In the genomic region with DNA sequence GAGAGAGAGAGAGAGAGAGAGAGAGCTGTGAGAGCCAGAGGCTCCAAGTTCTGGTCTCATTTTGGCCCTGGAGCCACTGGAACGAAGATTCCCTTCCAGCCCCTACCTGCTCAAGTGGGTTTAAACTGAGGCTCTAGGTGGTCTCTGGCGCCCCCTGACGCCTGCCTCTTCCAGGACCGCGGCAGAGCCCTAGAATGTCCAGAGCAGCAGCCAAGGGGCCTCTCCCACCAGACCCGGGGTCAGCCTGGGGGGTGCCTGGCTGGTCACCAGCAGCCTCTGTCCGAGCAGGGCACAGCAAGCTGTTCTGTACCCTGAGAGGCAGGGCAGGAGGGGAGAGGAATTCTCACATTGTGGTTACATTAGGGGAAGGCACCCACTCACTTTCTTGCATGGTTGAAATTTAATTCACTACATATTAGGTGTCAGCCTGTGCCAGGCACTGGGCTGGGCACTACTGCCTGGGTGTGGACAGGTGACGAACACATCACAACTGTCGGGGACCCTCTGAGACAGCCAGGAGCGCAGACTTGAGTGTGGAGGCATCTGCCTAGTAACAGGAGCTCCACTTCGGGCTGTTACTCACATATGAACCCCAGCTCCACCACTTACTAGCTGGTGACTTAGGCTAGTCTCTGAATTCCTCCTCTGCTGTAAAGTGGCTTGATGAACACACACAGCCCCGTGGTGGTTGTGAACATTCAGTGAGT, we compare ENCODE assay signal across 8 cellular contexts. TPM values are rescaled to one million over a fixed set of nuclear protein-coding genes. Genes with fewer than 3 reads are reported as not detected.
DNase-seq lines count a peak whose midpoint lies in the region; ATAC-seq, FAIRE-seq and TF ChIP-seq lines count a peak whose summit lies in the region.

No MANE protein-coding gene starts in this region.

- CTCF ChIA-PET in WTC11 (lab: Charles Lee), result interaction anchor here (0.6 to 2.7 kb wide), 6 partner anchors 12 to 237 kb away, joined by 3 to 8 read pairs (median 4); no protein-coding TSS in a partner anchor
- CTCF ChIA-PET in T-cell (lab: Charles Lee), result no interaction called here

- H3K4me1 Mint-ChIP-seq in WTC11 (peaks cover 12% of the 10 kb centered on the region), T-cell (no peaks in the 10 kb centered on the region)
- no peaks in the 10 kb centered on the region for H3K4me1 Mint-ChIP-seq in stimulated activated effector memory CD8-positive, alpha-beta T cell treated with anti-CD3 and anti-CD28 coated beads, Interleukin-12 subunit alpha, Interleukin-12 subunit beta, amount 100 ng/mL, for 72 hours

- DNase-seq in activated CD4-positive, alpha-beta T cell treated with anti-CD3 and anti-CD28 coated beads for 48 hours, result peak; percentile 15
- no peak for DNase-seq in activated CD4-positive, alpha-beta T cell treated with anti-CD3 and anti-CD28 coated beads for 4 hours
- DNase-seq in WTC11 (ENCODE audit: low spot score) (peak; percentile 72), left ventricle myocardium inferior (no peak), T-cell (no peak), GM12892 (ENCODE audit: insufficient read length) (no peak)
- DNase-seq in stimulated activated effector memory CD8-positive, alpha-beta T cell treated with anti-CD3 and anti-CD28 coated beads, Interleukin-12 subunit alpha, Interleukin-12 subunit beta, amount 100 ng/mL, for 72 hours (ENCODE audit: low spot score in 2 of 2), result peak in 1 of 2 donors; percentile 48

- intact Hi-C loops in left ventricle myocardium inferior (cut with micrococcal nuclease), result loop anchor here (5.0 kb wide), 1 partner anchor 226 kb away; no protein-coding TSS in a partner anchor

- no peaks in the 10 kb centered on the region for H3K27me3 Mint-ChIP-seq in WTC11 (ENCODE audit: low read depth)
- no peaks in the 10 kb centered on the region for H3K27me3 Mint-ChIP-seq in T-cell

- H3K9me3 ChIP-seq in left ventricle myocardium inferior (replicated peaks), result peaks cover 8% of the 10 kb centered on the region

- peak; percentile 55 for TF ChIP-seq CTCF in WTC11 (IDR thresholded peaks at IDR 0.05)
- TF ChIP-seq CTCF in left ventricle myocardium inferior (IDR thresholded peaks at IDR 0.05; ENCODE audit: borderline replicate concordance), result peak; percentile 77

- H3K4me3 ChIP-seq in left ventricle myocardium inferior, result no peak overlapping the region

- no peak overlapping the region for H3K4me3 Mint-ChIP-seq in WTC11
- no peak overlapping the region for H3K4me3 Mint-ChIP-seq in stimulated activated effector memory CD8-positive, alpha-beta T cell treated with anti-CD3 and anti-CD28 coated beads, Interleukin-12 subunit alpha, Interleukin-12 subunit beta, amount 100 ng/mL, for 72 hours
- no peak overlapping the region for H3K4me3 Mint-ChIP-seq in T-cell

- H3K36me3 ChIP-seq in left ventricle myocardium inferior, result peaks cover 37% of the 10 kb centered on the region

- POLR2A ChIA-PET in WTC11 (lab: Charles Lee) (interaction anchor here (0.7 kb wide), 1 partner anchor 222 kb away, joined by 3 read pairs; no protein-coding TSS in a partner anchor), T-cell (lab: Charles Lee) (no interaction called here)

- H3K27me3 ChIP-seq in left ventricle myocardium inferior (ENCODE audit: low read depth), result peaks cover 4% of the 10 kb centered on the region

- H3K9me3 Mint-ChIP-seq in WTC11 (no peaks in the 10 kb centered on the region), T-cell (no peaks in the 10 kb centered on the region)
- no peaks in the 10 kb centered on the region for H3K9me3 Mint-ChIP-seq in stimulated activated effector memory CD8-positive, alpha-beta T cell treated with anti-CD3 and anti-CD28 coated beads, Interleukin-12 subunit alpha, Interleukin-12 subunit beta, amount 100 ng/mL, for 72 hours

- FAIRE-seq in GM12892 (lab: Jason Lieb, UNC), result no peak

- ATAC-seq in WTC11, result peak; percentile 71
- ATAC-seq in stimulated activated effector memory CD8-positive, alpha-beta T cell treated with anti-CD3 and anti-CD28 coated beads, Interleukin-12 subunit alpha, Interleukin-12 subunit beta, amount 100 ng/mL, for 72 hours, result peak; percentile 11
- ATAC-seq in T-cell (replicated peaks in 1 of 4), result no peak
- ATAC-seq in HG02623 (IDR thresholded peaks at IDR 0.05; ENCODE audit: unreplicated experiment), result no peak

- peaks cover 17% of the 10 kb centered on the region for H3K36me3 Mint-ChIP-seq in WTC11
- H3K36me3 Mint-ChIP-seq in stimulated activated effector memory CD8-positive, alpha-beta T cell treated with anti-CD3 and anti-CD28 coated beads, Interleukin-12 subunit alpha, Interleukin-12 subunit beta, amount 100 ng/mL, for 72 hours, result no peaks in the 10 kb centered on the region
- H3K36me3 Mint-ChIP-seq in T-cell, result no peaks in the 10 kb centered on the region

- H3K27ac ChIP-seq in left ventricle myocardium inferior (replicated peaks), result no peak overlapping the region

- no peak overlapping the region for H3K27ac Mint-ChIP-seq in WTC11
- no peak overlapping the region for H3K27ac Mint-ChIP-seq in stimulated activated effector memory CD8-positive, alpha-beta T cell treated with anti-CD3 and anti-CD28 coated beads, Interleukin-12 subunit alpha, Interleukin-12 subunit beta, amount 100 ng/mL, for 72 hours
- H3K27ac Mint-ChIP-seq in T-cell, result no peak overlapping the region

- no peak for TF ChIP-seq POLR2A in GM12892 (IDR thresholded peaks at IDR 0.05; ENCODE audit: low read depth, low read length)

- H3K4me1 ChIP-seq in left ventricle myocardium inferior, result peaks cover 3% of the 10 kb centered on the region

TF ChIP-seq in WTC11, 78 proteins besides CTCF, POLR2A, EP300 and RAD21:
- TF ChIP-seq, protein P1, sequence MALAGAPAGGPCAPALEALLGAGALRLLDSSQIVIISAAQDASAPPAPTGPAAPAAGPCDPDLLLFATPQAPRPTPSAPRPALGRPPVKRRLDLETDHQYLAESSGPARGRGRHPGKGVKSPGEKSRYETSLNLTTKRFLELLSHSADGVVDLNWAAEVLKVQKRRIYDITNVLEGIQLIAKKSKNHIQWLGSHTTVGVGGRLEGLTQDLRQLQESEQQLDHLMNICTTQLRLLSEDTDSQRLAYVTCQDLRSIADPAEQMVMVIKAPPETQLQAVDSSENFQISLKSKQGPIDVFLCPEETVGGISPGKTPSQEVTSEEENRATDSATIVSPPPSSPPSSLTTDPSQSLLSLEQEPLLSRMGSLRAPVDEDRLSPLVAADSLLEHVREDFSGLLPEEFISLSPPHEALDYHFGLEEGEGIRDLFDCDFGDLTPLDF (CRISPR knock-in tag; IDR thresholded peaks at IDR 0.05), result no peak
- no peak for TF ChIP-seq ESRRA (CRISPR knock-in tag; IDR thresholded peaks at IDR 0.05; ENCODE audit: borderline replicate concordance)
- no peak for TF ChIP-seq SOX15 (CRISPR knock-in tag; IDR thresholded peaks at IDR 0.05)
- no peak for TF ChIP-seq EMX1 (CRISPR knock-in tag; IDR thresholded peaks at IDR 0.05)

RNA-seq across cellular contexts. Expression of a gene that starts 44.5 kb away (rescaled TPM):
- total RNA-seq in WTC11 (2021) (3.3 to 3.6 TPM (median 3.5 TPM) in 3 replicates), left ventricle myocardium inferior (not detected), T-cell (1 to 10 TPM in 3 of 5 donors, not detected in 2; 2.2 to 3.3 (median 3.0) TPM)
- not detected for polyA plus RNA-seq in GM12892 (2012; ENCODE audit: missing spikeins)

Comparison
In these comparisons a context has a peak if more than half of its experiments do, and no peak if none do; other contexts are left out.
1. DNase-seq: peak in activated CD4-positive, alpha-beta T cell treated with anti-CD3 and anti-CD28 coated beads for 48 hours (single experiment) and WTC11 (single experiment); none in activated CD4-positive, alpha-beta T cell treated with anti-CD3 and anti-CD28 coated beads for 4 hours (0 of 2), left ventricle myocardium inferior (single experiment), T-cell (0 of 34) and GM12892 (single experiment).
2. ATAC-seq: peak in WTC11 (single experiment) and stimulated activated effector memory CD8-positive, alpha-beta T cell treated with anti-CD3 and anti-CD28 coated beads, Interleukin-12 subunit alpha, Interleukin-12 subunit beta, amount 100 ng/mL, for 72 hours (single experiment); none in T-cell (0 of 4) and HG02623 (single experiment).